Comparison of ENCODE assay signal across 15 cellular contexts in the genomic region with DNA sequence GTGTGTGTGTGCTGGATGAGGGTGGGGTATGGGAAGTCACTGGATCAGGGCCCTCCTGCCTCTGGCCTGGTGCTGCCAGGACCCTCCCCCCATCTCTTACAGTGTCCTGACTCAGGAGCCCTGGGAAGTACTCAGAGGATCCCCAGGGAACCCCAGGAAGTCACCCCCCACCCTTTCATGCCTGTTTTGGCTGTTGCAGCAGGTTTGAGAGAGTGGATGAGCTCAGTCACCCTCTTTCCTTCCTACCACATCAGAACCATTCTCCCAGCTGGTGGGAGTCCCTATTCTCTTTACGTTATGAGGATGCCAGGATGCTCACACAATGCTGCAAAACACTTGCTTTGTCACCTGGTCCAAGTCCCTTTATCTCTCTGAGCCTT. TPM values are rescaled to one million over a fixed set of nuclear protein-coding genes. Genes with fewer than 3 reads are reported as not detected.
A peak's percentile ranks its signal among the peaks of the same experiment; 100 is the strongest.
DNase-seq lines count a peak whose midpoint lies in the region; ATAC-seq, FAIRE-seq and TF ChIP-seq lines count a peak whose summit lies in the region.
"Had no signal": no experiment of that assay in that cellular context is flagged by ENCODE, and none has a peak within 500 bp of the region (broad histone marks: within the 10 kb centered on the region; RNA-seq: fewer than 3 reads in every experiment).

No MANE protein-coding gene starts in this region.

- no peak overlapping the region for H3K4me3 Mint-ChIP-seq in astrocyte (ENCODE audit: unreplicated experiment)
- H3K4me3 Mint-ChIP-seq in activated T-helper 2 cell treated with anti-CD3 and anti-CD28 coated beads, Interferon-gamma antibody, Interleukin-2, Interleukin-4, amounts not matched to agents 10 μg/mL and 5 μg/mL and 100 μg/mL, durations not matched to agents 14 hours and 24 hours and 36 hours (ENCODE audit: low read depth) = no peak overlapping the region

- no peaks in the 10 kb centered on the region for H3K79me2 ChIP-seq in astrocyte (ENCODE audit: insufficient read depth, low read length)

- H3K9ac ChIP-seq in astrocyte (ENCODE audit: low read length) (peak overlapping the region; percentile 21), mesenchymal stem cell (ENCODE audit: low read length) (no peak overlapping the region)

- peaks cover 5% of the 10 kb centered on the region for H3K36me3 Mint-ChIP-seq in astrocyte (ENCODE audit: low read depth, unreplicated experiment)
- no peaks in the 10 kb centered on the region for H3K36me3 Mint-ChIP-seq in activated T-helper 2 cell treated with anti-CD3 and anti-CD28 coated beads, Interferon-gamma antibody, Interleukin-2, Interleukin-4, amounts not matched to agents 10 μg/mL and 5 μg/mL and 100 μg/mL, durations not matched to agents 14 hours and 24 hours and 36 hours (ENCODE audit: low read depth)

- H3K23ac ChIP-seq in mesenchymal stem cell (ENCODE audit: low read length in 2 of 2) = no peak overlapping the region

- H3K27me3 ChIP-seq in astrocyte (ENCODE audit: insufficient read depth, low read length) (no peaks in the 10 kb centered on the region), mesenchymal stem cell (ENCODE audit: control insufficient read depth in 1 of 2, insufficient read depth in 1 of 2, low read length in 2 of 2) (peaks cover 0 to 33% of the 10 kb centered on the region in 2 experiments), vagina (no peaks in the 10 kb centered on the region), upper lobe of right lung (no peaks in the 10 kb centered on the region)

- H3K4me3 ChIP-seq in astrocyte (ENCODE audit: insufficient read depth, low read depth, low read length) (no peak overlapping the region), mesenchymal stem cell (ENCODE audit: insufficient read depth in 1 of 2, low read depth in 1 of 2, low read length in 2 of 2) (no peak overlapping the region), vagina (no peak overlapping the region), upper lobe of right lung (no peak overlapping the region)
- H3K4me3 ChIP-seq: K562 had no signal

- H3K4me2 ChIP-seq in astrocyte (ENCODE audit: low read length) (no peak overlapping the region), mesenchymal stem cell (ENCODE audit: low read length, poor library complexity, severe bottlenecking) (no peak overlapping the region)

- peak overlapping the region; percentile 38 for H3K27ac Mint-ChIP-seq in astrocyte (ENCODE audit: unreplicated experiment)
- no peak overlapping the region for H3K27ac Mint-ChIP-seq in activated T-helper 2 cell treated with anti-CD3 and anti-CD28 coated beads, Interferon-gamma antibody, Interleukin-2, Interleukin-4, amounts not matched to agents 10 μg/mL and 5 μg/mL and 100 μg/mL, durations not matched to agents 14 hours and 24 hours and 36 hours

- DNase-seq in Daoy (ENCODE audit: low read depth) (peak; percentile 41), astrocyte (ENCODE audit: low read depth) (no peak), mesenchymal stem cell (no peak), vagina (ENCODE audit: extremely low spot score in 2 of 2) (no peak), occipital lobe (lab: John Stamatoyannopoulos, UW) (no peak), upper lobe of right lung (no peak)
- DNase-seq in activated T-helper 2 cell treated with anti-CD3 and anti-CD28 coated beads, Interferon-gamma antibody, Interleukin-2, Interleukin-4, amounts not matched to agents 10 μg/mL and 5 μg/mL and 100 μg/mL, durations not matched to agents 14 hours and 24 hours and 36 hours (ENCODE audit: low spot score) = no peak
- DNase-seq: NCI-H1092 treated with DMSO at 0.1 percent for 48 hours, NCI-H187, NCI-H446 treated with DMSO at 0.1 percent for 48 hours, NCI-H774 had no signal

- 89% methylated on average over 1 of the region's 1 CpG for WGBS in mesenchymal stem cell

- peak overlapping the region; percentile 6 for H2AFZ ChIP-seq in astrocyte (ENCODE audit: low read depth, low read length)
- H2AFZ ChIP-seq in mesenchymal stem cell (ENCODE audit: low read depth, low read length) = no peak overlapping the region

- no peak for ATAC-seq in upper lobe of right lung
- ATAC-seq: K562, Right ventricle myocardium inferior had no signal

- no peaks in the 10 kb centered on the region for H3K36me3 ChIP-seq in astrocyte (ENCODE audit: insufficient read depth, low read length)
- H3K36me3 ChIP-seq in mesenchymal stem cell (ENCODE audit: control insufficient read depth in 1 of 2, insufficient read depth in 2 of 2, low read depth in 1 of 2, low read length in 2 of 2) = peaks cover 0 to 3% of the 10 kb centered on the region in 2 experiments
- no peaks in the 10 kb centered on the region for H3K36me3 ChIP-seq in vagina
- H3K36me3 ChIP-seq in upper lobe of right lung = no peaks in the 10 kb centered on the region

- no peak overlapping the region for H2BK120ac ChIP-seq in mesenchymal stem cell (ENCODE audit: low read depth, low read length)

- no peaks in the 10 kb centered on the region for H3K9me3 ChIP-seq in astrocyte (ENCODE audit: insufficient read depth, low read depth, low read length)
- no peaks in the 10 kb centered on the region for H3K9me3 ChIP-seq in mesenchymal stem cell (ENCODE audit: control insufficient read depth, low read length)
- H3K9me3 ChIP-seq in vagina = no peaks in the 10 kb centered on the region
- H3K9me3 ChIP-seq in upper lobe of right lung = no peaks in the 10 kb centered on the region

- peaks cover 6% of the 10 kb centered on the region for H3K9me3 Mint-ChIP-seq in astrocyte (ENCODE audit: unreplicated experiment)
- H3K9me3 Mint-ChIP-seq in activated T-helper 2 cell treated with anti-CD3 and anti-CD28 coated beads, Interferon-gamma antibody, Interleukin-2, Interleukin-4, amounts not matched to agents 10 μg/mL and 5 μg/mL and 100 μg/mL, durations not matched to agents 14 hours and 24 hours and 36 hours = no peaks in the 10 kb centered on the region

- H3K27me3 Mint-ChIP-seq in astrocyte (ENCODE audit: low read depth, unreplicated experiment) = no peaks in the 10 kb centered on the region
- peaks cover 15% of the 10 kb centered on the region for H3K27me3 Mint-ChIP-seq in activated T-helper 2 cell treated with anti-CD3 and anti-CD28 coated beads, Interferon-gamma antibody, Interleukin-2, Interleukin-4, amounts not matched to agents 10 μg/mL and 5 μg/mL and 100 μg/mL, durations not matched to agents 14 hours and 24 hours and 36 hours (ENCODE audit: low read depth)

- H4K20me1 ChIP-seq in astrocyte (ENCODE audit: insufficient read depth, low read length) = no peaks in the 10 kb centered on the region

- no peak overlapping the region for H2BK5ac ChIP-seq in mesenchymal stem cell (ENCODE audit: low read depth, low read length, poor library complexity, severe bottlenecking)

- H4K8ac ChIP-seq in mesenchymal stem cell (ENCODE audit: low read length) = peak overlapping the region; percentile 53

- no peak for FAIRE-seq in astrocyte (lab: Jason Lieb, UNC)
- FAIRE-seq: H1, K562 had no signal

- H3K27ac ChIP-seq in astrocyte (ENCODE audit: low read depth, low read length) (peak overlapping the region; percentile 46), mesenchymal stem cell (ENCODE audit: low read length, poor library complexity, severe bottlenecking) (no peak overlapping the region), vagina (peak overlapping the region; percentile 59), upper lobe of right lung (no peak overlapping the region)
- H3K27ac ChIP-seq: HL-60 had no signal

- intact Hi-C loops in vagina (cut with DNase I) (no loop called here), upper lobe of right lung (cut with DNase I) (no loop called here)
- intact Hi-C loops in activated T-helper 2 cell treated with anti-CD3 and anti-CD28 coated beads, Interferon-gamma antibody, Interleukin-2, Interleukin-4, amounts not matched to agents 10 μg/mL and 5 μg/mL and 100 μg/mL, durations not matched to agents 14 hours and 24 hours and 36 hours (cut with micrococcal nuclease) = no loop called here

- H3K18ac ChIP-seq in mesenchymal stem cell (ENCODE audit: low read depth in 1 of 2, low read length in 2 of 2) = peak overlapping the region in 1 of 2 experiments; percentile 12

- H3K14ac ChIP-seq in mesenchymal stem cell (ENCODE audit: low read length in 2 of 2) = no peak overlapping the region

- no peak for TF ChIP-seq POLR2A in vagina (IDR thresholded peaks at IDR 0.05)

- H4K91ac ChIP-seq in mesenchymal stem cell (ENCODE audit: low read length) = peak overlapping the region; percentile 76

- H3K4me1 ChIP-seq in astrocyte (ENCODE audit: insufficient read depth, low read length) = peaks cover 19% of the 10 kb centered on the region
- H3K4me1 ChIP-seq in mesenchymal stem cell (ENCODE audit: control insufficient read depth, insufficient read depth, low read depth, low read length) = peaks cover 21% of the 10 kb centered on the region
- peaks cover 21% of the 10 kb centered on the region for H3K4me1 ChIP-seq in vagina
- H3K4me1 ChIP-seq in upper lobe of right lung = no peaks in the 10 kb centered on the region

- peak overlapping the region; percentile 8 for H2BK15ac ChIP-seq in mesenchymal stem cell (ENCODE audit: low read depth, poor library complexity, severe bottlenecking)

- no peak overlapping the region for H3K4ac ChIP-seq in mesenchymal stem cell (ENCODE audit: low read depth in 1 of 2, low read length in 2 of 2)

- no peaks in the 10 kb centered on the region for H3K79me1 ChIP-seq in mesenchymal stem cell (replicated peaks; ENCODE audit: low read length, poor library complexity, severe bottlenecking)

- H2BK12ac ChIP-seq in mesenchymal stem cell (ENCODE audit: low read length in 2 of 2) = no peak overlapping the region

- TF ChIP-seq CTCF in astrocyte (IDR thresholded peaks at IDR 0.05; ENCODE audit: insufficient read depth, low read depth, low read length) (no peak), vagina (IDR thresholded peaks at IDR 0.05) (no peak), upper lobe of right lung (IDR thresholded peaks at IDR 0.05) (no peak)

- peaks cover 40% of the 10 kb centered on the region for H3K4me1 Mint-ChIP-seq in astrocyte (ENCODE audit: low read depth, unreplicated experiment)
- no peaks in the 10 kb centered on the region for H3K4me1 Mint-ChIP-seq in activated T-helper 2 cell treated with anti-CD3 and anti-CD28 coated beads, Interferon-gamma antibody, Interleukin-2, Interleukin-4, amounts not matched to agents 10 μg/mL and 5 μg/mL and 100 μg/mL, durations not matched to agents 14 hours and 24 hours and 36 hours (ENCODE audit: low read depth)

- H2AK5ac ChIP-seq in mesenchymal stem cell (ENCODE audit: low read length, severe bottlenecking) = peak overlapping the region; percentile 74

RNA-seq across cellular contexts. Expression of gene BDH1, which starts 59.0 kb away (rescaled TPM):
- total RNA-seq in Daoy (2014; rRNA removed; shearing (Covaris generic)) = 6.9 and 14.9 TPM in 2 replicates
- 0.96 and 1.5 TPM in 2 replicates for total RNA-seq in astrocyte
- 2.1 TPM for polyA plus RNA-seq in mesenchymal stem cell (2013, experiment 1 of 2)
- 2.0 TPM for polyA plus RNA-seq in mesenchymal stem cell (2013, experiment 2 of 2)
- total RNA-seq in vagina = 30.2 TPM
- total RNA-seq in occipital lobe = 10.8 TPM
- 140 and 146 TPM in 2 replicates for total RNA-seq in activated T-helper 2 cell treated with anti-CD3 and anti-CD28 coated beads, Interferon-gamma antibody, Interleukin-2, Interleukin-4, amounts not matched to agents 10 μg/mL and 5 μg/mL and 100 μg/mL, durations not matched to agents 14 hours and 24 hours and 36 hours
- 12.5 TPM for total RNA-seq in upper lobe of right lung

Comparison
In these comparisons a context has a peak if more than half of its experiments do, and no peak if none do; other contexts are left out.
1. H3K27ac ChIP-seq: peak in astrocyte (single experiment) and vagina (single experiment); none in mesenchymal stem cell (single experiment) and upper lobe of right lung (single experiment).